ENCODE assay signal across 1 cellular context in genomic region chr9:87180361-87180760, GRCh38.
TF ChIP-seq lines count a peak whose summit lies in the region.

No MANE protein-coding gene starts in this region.

TF ChIP-seq in SK-N-SH, 30 proteins besides CTCF, POLR2A, EP300 and RAD21 (continued from another document):
- no peak for TF ChIP-seq USF2 (IDR thresholded peaks at IDR 0.05; ENCODE audit: borderline replicate concordance, low read depth, low read length)
- TF ChIP-seq GABPA (IDR thresholded peaks at IDR 0.05; ENCODE audit: low read depth): no peak
- no peak for TF ChIP-seq EZH2phosphoT487 (IDR thresholded peaks at IDR 0.05; ENCODE audit: borderline replicate concordance, low read depth)
- TF ChIP-seq TCF12 (IDR thresholded peaks at IDR 0.05): peak; percentile 27; the same call in 1 of the 2 replicates
